25 cellular contexts compared by ENCODE assay signal in genomic region chr15:75212200-75212858, GRCh38. TPM values are rescaled to one million over a fixed set of nuclear protein-coding genes. Genes with fewer than 3 reads are reported as not detected.
"Had no signal": no experiment of that assay in that cellular context is flagged by ENCODE, and none has a peak within 500 bp of the region (broad histone marks: within the 10 kb centered on the region; RNA-seq: fewer than 3 reads in every experiment).

No MANE protein-coding gene starts in this region.

- H3K9me3 Mint-ChIP-seq: activated B cell treated with CpG ODN at 0.5 μM for 24 hours; activated CD4-positive, alpha-beta T cell treated with anti-CD3 and anti-CD28 coated beads, Interleukin-2, amount 10 ng/mL, durations not matched to agents 24 days and 14 days; activated T-helper 17 cell treated with anti-CD3 and anti-CD28 coated beads, Interleukin-2, amount 50 U/mL, for 72 hours; memory B cell; nephron; stimulated activated naive CD8-positive, alpha-beta T cell treated with anti-CD3 and anti-CD28 coated beads, Interleukin-15, amount 100 ng/mL, for 72 hours had no signal

- H3K4me2 ChIP-seq: smooth muscle cell had no signal

- H3K4me1 Mint-ChIP-seq: activated B cell treated with CpG ODN at 0.5 μM for 24 hours had no signal

- H3K27me3 Mint-ChIP-seq: activated B cell treated with CpG ODN at 0.5 μM for 24 hours; activated CD4-positive, alpha-beta T cell treated with anti-CD3 and anti-CD28 coated beads, Interleukin-2, amount 10 ng/mL, durations not matched to agents 24 days and 14 days; activated T-helper 17 cell treated with anti-CD3 and anti-CD28 coated beads, Interleukin-2, amount 50 U/mL, for 72 hours; memory B cell; stimulated activated naive CD8-positive, alpha-beta T cell treated with anti-CD3 and anti-CD28 coated beads, Interleukin-15, amount 100 ng/mL, for 72 hours had no signal

- H3K27ac ChIP-seq: colonic mucosa, esophagus muscularis mucosa, prostate gland, thoracic aorta had no signal

- H3K27me3 ChIP-seq: colonic mucosa, esophagus muscularis mucosa had no signal

- H3K4me3 ChIP-seq: colonic mucosa, esophagus muscularis mucosa, prostate gland, smooth muscle cell, thoracic aorta had no signal

- ATAC-seq: activated T-helper 17 cell treated with anti-CD3 and anti-CD28 coated beads, Interleukin-2, amount 50 U/mL, for 72 hours; right cardiac atrium; stimulated activated naive CD8-positive, alpha-beta T cell treated with anti-CD3 and anti-CD28 coated beads, Interleukin-15, amount 100 ng/mL, for 72 hours had no signal

- H3K9me3 ChIP-seq: colonic mucosa, esophagus muscularis mucosa, prostate gland, thoracic aorta had no signal

- FAIRE-seq: endometrium, TTC549 had no signal

- H3K4me1 ChIP-seq: colonic mucosa, prostate gland had no signal

- H3K27ac Mint-ChIP-seq: activated B cell treated with CpG ODN at 0.5 μM for 24 hours; activated CD4-positive, alpha-beta T cell treated with anti-CD3 and anti-CD28 coated beads, Interleukin-2, amount 10 ng/mL, durations not matched to agents 24 days and 14 days; activated T-helper 17 cell treated with anti-CD3 and anti-CD28 coated beads, Interleukin-2, amount 50 U/mL, for 72 hours; memory B cell; nephron; stimulated activated naive CD8-positive, alpha-beta T cell treated with anti-CD3 and anti-CD28 coated beads, Interleukin-15, amount 100 ng/mL, for 72 hours had no signal

- DNase-seq: activated B cell treated with CpG ODN at 0.5 μM for 24 hours; activated CD4-positive, alpha-beta T cell treated with anti-CD3 and anti-CD28 coated beads, Interleukin-2, amount 10 ng/mL, durations not matched to agents 24 days and 14 days; activated naive CD4-positive, alpha-beta T cell treated with Interleukin-2 at 50 U/mL for 16 hours; colonic mucosa; kidney glomerular epithelial cell; right cardiac atrium; stimulated activated CD4-positive, alpha-beta T cell treated with anti-CD3 and anti-CD28 coated beads, Interleukin-4, amount 100 ng/mL, for 4 hours; stimulated activated CD8-positive, alpha-beta memory T cell treated with anti-CD3 and anti-CD28 coated beads, Interleukin-4, amount 100 ng/mL, for 48 hours; stimulated activated naive CD8-positive, alpha-beta T cell treated with anti-CD3 and anti-CD28 coated beads, Interleukin-15, amount 100 ng/mL, for 72 hours; T-helper 2 cell had no signal

- H3K4me3 Mint-ChIP-seq: activated B cell treated with CpG ODN at 0.5 μM for 24 hours; activated CD4-positive, alpha-beta T cell treated with anti-CD3 and anti-CD28 coated beads, Interleukin-2, amount 10 ng/mL, durations not matched to agents 24 days and 14 days; activated T-helper 17 cell treated with anti-CD3 and anti-CD28 coated beads, Interleukin-2, amount 50 U/mL, for 72 hours; memory B cell; nephron; stimulated activated naive CD8-positive, alpha-beta T cell treated with anti-CD3 and anti-CD28 coated beads, Interleukin-15, amount 100 ng/mL, for 72 hours had no signal

RNA-seq across cellular contexts. Expression of gene GOLGA6C, which starts 45.8 kb away (rescaled TPM):
- total RNA-seq: activated B cell treated with CpG ODN at 0.5 μM for 24 hours; activated CD4-positive, alpha-beta T cell treated with anti-CD3 and anti-CD28 coated beads, Interleukin-2, amount 10 ng/mL, durations not matched to agents 24 days and 14 days; activated CD8-positive, alpha-beta memory T cell treated with anti-CD3 and anti-CD28 coated beads for 36 hours; activated T-helper 17 cell treated with anti-CD3 and anti-CD28 coated beads, Interleukin-2, amount 50 U/mL, for 72 hours; colonic mucosa; esophagus muscularis mucosa; fibroblast of villous mesenchyme; left ventricle myocardium superior; mucosa of gallbladder; osteoblast; right cardiac atrium; smooth muscle cell; ureter had no signal
- polyA plus RNA-seq: right cardiac atrium, smooth muscle cell had no signal
